In the genomic region with DNA sequence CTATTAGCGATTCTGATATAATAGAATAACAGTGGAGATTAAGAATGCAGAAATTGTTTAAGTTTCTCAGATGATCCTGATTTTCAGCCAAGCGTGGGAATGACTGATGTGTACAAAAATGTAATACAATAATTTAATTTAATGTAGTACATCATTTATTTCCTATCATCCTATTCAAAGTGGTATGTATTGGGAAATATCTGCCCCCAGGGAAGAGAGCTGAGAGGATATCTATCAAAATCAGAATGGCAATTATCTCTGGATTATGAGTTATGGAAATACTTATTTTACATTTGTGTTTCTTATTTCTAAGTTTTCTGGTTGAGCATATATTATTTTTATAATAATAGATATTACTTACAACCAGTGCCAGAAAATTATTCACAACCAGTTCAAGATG, we compare ENCODE assay signal across 39 cellular contexts. TPM values are rescaled to one million over a fixed set of nuclear protein-coding genes. Genes with fewer than 3 reads are reported as not detected.
"Had no signal": no experiment of that assay in that cellular context is flagged by ENCODE, and none has a peak within 500 bp of the region (broad histone marks: within the 10 kb centered on the region; RNA-seq: fewer than 3 reads in every experiment).

No MANE protein-coding gene starts in this region.

- H3K36me3 ChIP-seq: MG63 had no signal

- H3K9ac ChIP-seq: KMS-11 had no signal

- H3K27ac ChIP-seq: KMS-11 had no signal

- DNase-seq: Karpas-422, Kasumi-1, KG1, MG63, MM.1S, MV-4-11, NCI-H1048, NCI-H1092, NCI-H1092 treated with DMSO at 0.1 percent for 48 hours, NCI-H1105, NCI-H1105 treated with DMSO at 0.1 percent for 48 hours, NCI-H1417, NCI-H1417 treated with DMSO at 0.1 percent for 48 hours, NCI-H1436, NCI-H1436 treated with DMSO at 0.1 percent for 48 hours, NCI-H146, NCI-H1694, NCI-H1694 treated with DMSO at 0.1 percent for 48 hours, NCI-H187, NCI-H187 treated with DMSO at 0.1 percent for 48 hours, NCI-H1930, NCI-H2029, NCI-H2029 treated with DMSO at 0.1 percent for 48 hours, NCI-H2081, NCI-H2081 treated with DMSO at 0.1 percent for 48 hours, NCI-H2107, NCI-H2171, NCI-H2171 treated with DMSO at 0.1 percent for 48 hours, NCI-H2227 treated with DMSO at 0.1 percent for 48 hours, NCI-H226, NCI-H345, NCI-H446, NCI-H446 treated with DMSO at 0.1 percent for 48 hours, NCI-H510A had no signal

- H3K4me2 ChIP-seq: KMS-11 had no signal

- H3K4me3 ChIP-seq: MG63 had no signal

- H3K9me3 ChIP-seq: MG63 had no signal

RNA-seq across cellular contexts. Expression of gene FABP2, which starts 3.9 kb away (rescaled TPM):
- total RNA-seq: LHCN-M2, M059J, MCF 10A, NCI-H460 had no signal
